In the genomic region with DNA sequence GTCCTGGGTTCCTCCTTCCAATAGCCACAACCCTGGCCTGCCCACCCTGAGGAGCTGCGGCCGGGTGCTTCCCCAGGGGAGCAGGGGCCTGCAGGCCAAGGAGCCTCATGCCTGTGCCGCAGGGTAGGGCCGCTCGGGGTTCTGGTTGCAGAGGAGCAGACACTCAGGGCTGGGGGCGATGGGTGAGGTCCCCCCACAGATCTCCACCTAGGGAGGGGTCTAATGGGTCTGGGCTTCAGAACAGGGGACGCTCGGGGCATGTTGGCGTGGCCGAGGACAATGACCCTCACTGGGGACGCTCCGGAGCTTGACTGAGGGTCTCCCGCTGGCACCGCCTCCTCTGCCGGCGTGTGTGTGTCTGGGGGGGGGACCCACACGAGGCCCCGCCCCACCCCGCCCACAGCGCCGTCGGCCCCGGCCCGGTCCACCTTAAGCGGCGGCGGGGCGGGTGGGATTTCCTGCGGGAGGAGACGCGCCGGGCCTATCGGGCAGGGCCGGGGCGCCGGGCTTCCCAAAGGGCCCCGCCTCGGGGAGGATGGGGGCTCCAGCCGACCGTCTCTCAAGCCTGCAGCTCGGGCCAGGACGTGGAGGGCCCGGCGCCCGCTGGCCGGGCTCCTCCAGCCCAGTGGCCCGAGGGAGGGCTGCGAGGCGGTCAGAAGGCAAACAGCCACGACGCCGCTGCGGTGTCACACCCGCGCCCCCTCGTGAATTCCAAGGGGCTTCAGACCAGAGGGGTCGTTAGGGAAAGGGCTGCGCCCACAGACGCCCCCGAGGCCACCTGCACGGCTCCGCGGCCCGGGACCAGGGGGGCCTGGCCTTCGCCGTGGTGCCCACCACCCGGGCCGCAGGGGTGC, we compare ENCODE assay signal across 8 cellular contexts. TPM values are rescaled to one million over a fixed set of nuclear protein-coding genes. Genes with fewer than 3 reads are reported as not detected.
DNase-seq lines count a peak whose midpoint lies in the region; ATAC-seq and TF ChIP-seq lines count a peak whose summit lies in the region.

No MANE protein-coding gene starts in this region.

- H3K27ac Mint-ChIP-seq in IgD-negative memory B cell, result peak overlapping the region in 1 of 3 donors; percentile 78

- no peaks in the 10 kb centered on the region for H3K9me3 Mint-ChIP-seq in IgD-negative memory B cell

- H3K27ac ChIP-seq in mammary epithelial cell (ENCODE audit: insufficient read depth, low read depth, low read length), result no peak overlapping the region
- H3K27ac ChIP-seq in skeletal muscle tissue (ENCODE audit: low read depth, low read length), result peak overlapping the region; percentile 81

- DNase-seq in BE2C (peak; percentile 83), mammary epithelial cell (peak; percentile 61), iPS-NIHi7 (ENCODE audit: extremely low spot score) (peak; percentile 81), SKM-1 (lab: John Stamatoyannopoulos, UW; ENCODE audit: unreplicated experiment) (no peak)

- no peak for TF ChIP-seq CTCF in BE2C (IDR thresholded peaks at IDR 0.05; ENCODE audit: low read depth, low read length)
- no peak for TF ChIP-seq CTCF in WI38 (IDR thresholded peaks at IDR 0.05; ENCODE audit: low read depth, low read length)
- no peak for TF ChIP-seq CTCF in mammary epithelial cell (conservative IDR thresholded peaks at IDR 0.05 in 1 of 2, IDR thresholded peaks at IDR 0.05 in 1 of 2; ENCODE audit: extremely low read depth in 1 of 2, insufficient read depth in 1 of 2, low read depth in 1 of 2, low read length in 2 of 2)

- peak overlapping the region; percentile 77 for H2AFZ ChIP-seq in mammary epithelial cell (ENCODE audit: low read depth, low read length)

- H3K9ac ChIP-seq in mammary epithelial cell (ENCODE audit: insufficient read depth, low read length), result no peak overlapping the region
- peak overlapping the region; percentile 79 to 93 (median 85) for H3K9ac ChIP-seq in skeletal muscle tissue (ENCODE audit: low read depth in 1 of 3, low read length in 3 of 3)

- H3K4me1 ChIP-seq in BE2C (peaks cover 15% of the 10 kb centered on the region), mammary epithelial cell (ENCODE audit: insufficient read depth, low read length) (peaks cover 11% of the 10 kb centered on the region), skeletal muscle tissue (ENCODE audit: control insufficient read depth in 3 of 3, insufficient read depth in 3 of 3, low read length in 3 of 3) (peaks cover 41 to 60% (median 58%) of the 10 kb centered on the region in 3 donors)

- ATAC-seq in GM19328 (IDR thresholded peaks at IDR 0.05; ENCODE audit: unreplicated experiment), result peak; percentile 62

- H3K4me3 Mint-ChIP-seq in IgD-negative memory B cell, result peak overlapping the region; percentile 65 to 83 (median 80)

- 0% methylated on average over 5 of the region's 68 CpGs for WGBS in mammary epithelial cell (ENCODE audit: low coverage, missing lambda C conversion rate)

- H3K4me3 ChIP-seq in BE2C (ENCODE audit: low read depth, low read length), result peak overlapping the region; percentile 72
- peak overlapping the region; percentile 82 for H3K4me3 ChIP-seq in WI38 (ENCODE audit: low read depth, low read length)
- H3K4me3 ChIP-seq in mammary epithelial cell (replicated peaks in 1 of 3; ENCODE audit: insufficient read depth in 1 of 3, low read depth in 2 of 3, low read length in 3 of 3), result peak overlapping the region; percentile 64 to 82 (median 76)
- H3K4me3 ChIP-seq in skeletal muscle tissue (ENCODE audit: low read length in 3 of 3), result peak overlapping the region; percentile 78 to 83 (median 82)

- BruUV-seq in mammary epithelial cell (replicated peaks; lab: Mats Ljungman, UMichigan), result no TSS peak

- peak overlapping the region; percentile 85 for H3K4me2 ChIP-seq in mammary epithelial cell (ENCODE audit: insufficient read depth, low read depth, low read length)

- peaks cover 42% of the 10 kb centered on the region for H3K79me2 ChIP-seq in mammary epithelial cell (ENCODE audit: insufficient read depth, low read length)

- in situ Hi-C loops in mammary epithelial cell (cut with MboI; ENCODE audit: low sequenced_read_pairs in 2 of 2), result no loop called here

- H3K27me3 ChIP-seq in BE2C, result no peaks in the 10 kb centered on the region
- H3K27me3 ChIP-seq in mammary epithelial cell (ENCODE audit: insufficient read depth, low read length), result no peaks in the 10 kb centered on the region
- H3K27me3 ChIP-seq in skeletal muscle tissue (ENCODE audit: control insufficient read depth in 3 of 3, insufficient read depth in 3 of 3, low read length in 3 of 3), result no peaks in the 10 kb centered on the region

- no peaks in the 10 kb centered on the region for H3K27me3 Mint-ChIP-seq in IgD-negative memory B cell

- peaks cover 2% of the 10 kb centered on the region for H4K20me1 ChIP-seq in mammary epithelial cell (ENCODE audit: insufficient read depth, low read length)

- peaks cover 3 to 7% (median 4%) of the 10 kb centered on the region in 3 donors for H3K4me1 Mint-ChIP-seq in IgD-negative memory B cell

- H3K36me3 Mint-ChIP-seq in IgD-negative memory B cell, result no peaks in the 10 kb centered on the region

- intact Hi-C loops in mammary epithelial cell (cut with micrococcal nuclease), result no loop called here

- CTCF ChIA-PET in mammary epithelial cell (lab: Charles Lee; ENCODE audit: low non-redundant PET), result interaction anchor here (0.6 kb wide), 1 partner anchor 13 kb away, joined by 3 read pairs; no protein-coding TSS in a partner anchor

- dilution Hi-C loops in mammary epithelial cell (cut with HindIII; ENCODE audit: low sequenced_read_pairs), result no loop called here

- no peaks in the 10 kb centered on the region for H3K9me3 ChIP-seq in BE2C
- no peaks in the 10 kb centered on the region for H3K9me3 ChIP-seq in mammary epithelial cell (replicated peaks; ENCODE audit: insufficient read depth, low read length)
- H3K9me3 ChIP-seq in skeletal muscle tissue (ENCODE audit: control insufficient read depth in 3 of 3, low read length in 3 of 3), result no peaks in the 10 kb centered on the region

- H3K36me3 ChIP-seq in BE2C (peaks cover 17% of the 10 kb centered on the region), mammary epithelial cell (ENCODE audit: insufficient read depth, low read length) (peaks cover 3% of the 10 kb centered on the region), skeletal muscle tissue (ENCODE audit: control insufficient read depth in 3 of 3, insufficient read depth in 3 of 3, low read length in 3 of 3) (peaks cover 14 to 18% (median 16%) of the 10 kb centered on the region in 3 donors)

RNA-seq across cellular contexts. Expression of gene ZDHHC8, which starts 0.6 kb away (rescaled TPM):
- polyA plus RNA-seq in BE2C (2012; ENCODE audit: insufficient read depth, insufficient read length, low read depth), result 189 TPM
- 4.2 TPM for polyA plus RNA-seq in IgD-negative memory B cell
- total RNA-seq in mammary epithelial cell, result 10 to 100 TPM; 10.7 to 79.4 TPM
- 37.7 TPM for polyA plus RNA-seq in mammary epithelial cell
- 9.9 TPM for polyA minus RNA-seq in mammary epithelial cell
- total RNA-seq in skeletal muscle tissue, result 3.1 TPM

RNA-seq across cellular contexts. Expression of gene TRMT2A, which starts 13.9 kb away (rescaled TPM):
- polyA plus RNA-seq in BE2C (2012; ENCODE audit: insufficient read depth, insufficient read length, low read depth), result 221 TPM
- polyA plus RNA-seq in IgD-negative memory B cell, result 33.7 TPM
- total RNA-seq in mammary epithelial cell, result 10 to 100 TPM; 30.3 to 42.6 TPM
- 24.7 TPM for polyA plus RNA-seq in mammary epithelial cell
- polyA minus RNA-seq in mammary epithelial cell, result 44.9 TPM
- total RNA-seq in skeletal muscle tissue, result 31.8 TPM

RNA-seq across cellular contexts. Expression of gene RANBP1, which starts 15.1 kb away (rescaled TPM):
- polyA plus RNA-seq in BE2C (2012; ENCODE audit: insufficient read depth, insufficient read length, low read depth), result 518 TPM
- polyA plus RNA-seq in IgD-negative memory B cell (110 TPM), mammary epithelial cell (320 TPM)
- total RNA-seq in mammary epithelial cell (100 to 1,000 TPM in 1 of 2 donors, 10 to 100 TPM in 1; 80.2 to 211 TPM), skeletal muscle tissue (85.1 TPM)
- polyA minus RNA-seq in mammary epithelial cell, result 116 TPM

RNA-seq across cellular contexts. Expression of gene CCDC188, which starts 19.9 kb away (rescaled TPM):
- polyA plus RNA-seq in BE2C (2012; ENCODE audit: insufficient read depth, insufficient read length, low read depth), result 24.1 TPM
- polyA plus RNA-seq in IgD-negative memory B cell (not detected), mammary epithelial cell (0.29 TPM)
- total RNA-seq in mammary epithelial cell (1 to 10 TPM in 1 of 2 donors, under 1 TPM in 1; 0.17 to 2.8 TPM), skeletal muscle tissue (not detected)
- not detected for polyA minus RNA-seq in mammary epithelial cell

RNA-seq across cellular contexts. Expression of gene DGCR8, which starts 50.9 kb away (rescaled TPM):
- polyA plus RNA-seq in BE2C (2012; ENCODE audit: insufficient read depth, insufficient read length, low read depth), result 59.5 TPM
- polyA plus RNA-seq in IgD-negative memory B cell, result 4.8 TPM
- total RNA-seq in mammary epithelial cell, result 10 to 100 TPM; 23.0 to 40.4 TPM
- polyA plus RNA-seq in mammary epithelial cell, result 20.0 TPM
- polyA minus RNA-seq in mammary epithelial cell, result 51.5 TPM
- total RNA-seq in skeletal muscle tissue, result 38.1 TPM
